Comparison of ENCODE assay signal across 8 cellular contexts in genomic region chr10:110251392-110251791, GRCh38. TPM values are rescaled to one million over a fixed set of nuclear protein-coding genes. Genes with fewer than 3 reads are reported as not detected.
DNase-seq lines count a peak whose midpoint lies in the region; ATAC-seq, FAIRE-seq and TF ChIP-seq lines count a peak whose summit lies in the region.
"Not testable (repeated sequence)": the region's sequence is repeated elsewhere in the genome, so short reads cannot be mapped to it uniquely, and the experiment has no call there.

No MANE protein-coding gene starts in this region.

- peak overlapping the region; percentile 4 for H3K4me3 Mint-ChIP-seq in activated CD8-positive, alpha-beta memory T cell treated with anti-CD3 and anti-CD28 coated beads, Interleukin-2, amount 10 ng/mL, durations not matched to agents 7 days and 5 days

- H3K4me1 ChIP-seq in kidney (ENCODE audit: control insufficient read depth in 1 of 2, insufficient read depth in 1 of 2, low read depth in 1 of 2, low read length in 2 of 2): not testable (repeated sequence)

- H3K4me3 ChIP-seq in kidney (ENCODE audit: low read length in 2 of 2): not testable (repeated sequence)

- CTCF ChIA-PET in activated CD8-positive, alpha-beta memory T cell treated with anti-CD3 and anti-CD28 coated beads, Interleukin-2, amount 10 ng/mL, durations not matched to agents 7 days and 5 days (lab: Charles Lee): interaction anchor here (0.6 to 1.6 kb wide), 4 partner anchors 28 to 83 kb away, joined by 3 to 4 read pairs (median 4); no protein-coding TSS in a partner anchor

- peaks cover 53% of the 10 kb centered on the region for H3K27me3 Mint-ChIP-seq in activated CD8-positive, alpha-beta memory T cell treated with anti-CD3 and anti-CD28 coated beads, Interleukin-2, amount 10 ng/mL, durations not matched to agents 7 days and 5 days

- ATAC-seq in GM18909 (IDR thresholded peaks at IDR 0.05; ENCODE audit: poor library complexity, unreplicated experiment) (peak; percentile 85), GM21367 (IDR thresholded peaks at IDR 0.05; ENCODE audit: unreplicated experiment) (peak; percentile 81), HG02623 (IDR thresholded peaks at IDR 0.05; ENCODE audit: unreplicated experiment) (peak; percentile 81), HG03060 (IDR thresholded peaks at IDR 0.05; ENCODE audit: low read depth, unreplicated experiment) (peak; percentile 76), HG03457 (IDR thresholded peaks at IDR 0.05; ENCODE audit: unreplicated experiment) (peak; percentile 80)
- peak; percentile 76 for ATAC-seq in activated CD8-positive, alpha-beta memory T cell treated with anti-CD3 and anti-CD28 coated beads, Interleukin-2, amount 10 ng/mL, durations not matched to agents 7 days and 5 days

- peaks cover 40% of the 10 kb centered on the region for H3K4me1 Mint-ChIP-seq in activated CD8-positive, alpha-beta memory T cell treated with anti-CD3 and anti-CD28 coated beads, Interleukin-2, amount 10 ng/mL, durations not matched to agents 7 days and 5 days

- H3K9me3 ChIP-seq in kidney (ENCODE audit: control insufficient read depth in 1 of 2, low read length in 2 of 2): not testable (repeated sequence)

- TF ChIP-seq CTCF in kidney (IDR thresholded peaks at IDR 0.05; ENCODE audit: borderline replicate concordance, extremely low read depth, insufficient read depth): not testable (repeated sequence)

- H3K36me3 Mint-ChIP-seq in activated CD8-positive, alpha-beta memory T cell treated with anti-CD3 and anti-CD28 coated beads, Interleukin-2, amount 10 ng/mL, durations not matched to agents 7 days and 5 days: peaks cover 28% of the 10 kb centered on the region

- DNase-seq in GM12891 (ENCODE audit: insufficient read length, low spot score); activated CD8-positive, alpha-beta memory T cell treated with anti-CD3 and anti-CD28 coated beads, Interleukin-2, amount 10 ng/mL, durations not matched to agents 7 days and 5 days; kidney: not testable (repeated sequence)

- H3K27ac ChIP-seq in kidney (ENCODE audit: low read depth in 2 of 2, low read length in 2 of 2): not testable (repeated sequence)

- TF ChIP-seq POLR2A in GM12891 (IDR thresholded peaks at IDR 0.05; ENCODE audit: low read depth, low read length): not testable (repeated sequence)

- H3K27ac Mint-ChIP-seq in activated CD8-positive, alpha-beta memory T cell treated with anti-CD3 and anti-CD28 coated beads, Interleukin-2, amount 10 ng/mL, durations not matched to agents 7 days and 5 days: peak overlapping the region; percentile 48

- intact Hi-C loops in kidney (cut with DNase I): not testable (repeated sequence)

- H3K36me3 ChIP-seq in kidney (ENCODE audit: control insufficient read depth in 1 of 2, insufficient read depth in 2 of 2, low read length in 2 of 2): not testable (repeated sequence)

- peak; percentile 89 for FAIRE-seq in GM12891 (lab: Jason Lieb, UNC)
- peak; percentile 6 for FAIRE-seq in kidney (lab: Jason Lieb, UNC)

- H3K9ac ChIP-seq in kidney (ENCODE audit: low read length in 2 of 2): not testable (repeated sequence)

- not testable (repeated sequence) for H3K9me3 Mint-ChIP-seq in activated CD8-positive, alpha-beta memory T cell treated with anti-CD3 and anti-CD28 coated beads, Interleukin-2, amount 10 ng/mL, durations not matched to agents 7 days and 5 days (ENCODE audit: low read depth)

RNA-seq across cellular contexts. Expression of gene MXI1, which starts 44.0 kb away (rescaled TPM):
- 12.5 TPM for polyA plus RNA-seq in GM12891 (2012; ENCODE audit: low read depth, missing spikeins)
- total RNA-seq in activated CD8-positive, alpha-beta memory T cell treated with anti-CD3 and anti-CD28 coated beads, Interleukin-2, amount 10 ng/mL, durations not matched to agents 7 days and 5 days: 10 to 100 TPM; 13.6 to 29.1 TPM
- 29.0 TPM for total RNA-seq in kidney
- 27.6 TPM for polyA plus RNA-seq in kidney (ENCODE audit: insufficient read depth, low read depth, low replicate concordance)

RNA-seq across cellular contexts. Expression of gene SMNDC1, which starts 53.3 kb away (rescaled TPM):
- 22.3 TPM for polyA plus RNA-seq in GM12891 (2012; ENCODE audit: low read depth, missing spikeins)
- 10 to 100 TPM; 40.9 to 43.5 TPM for total RNA-seq in activated CD8-positive, alpha-beta memory T cell treated with anti-CD3 and anti-CD28 coated beads, Interleukin-2, amount 10 ng/mL, durations not matched to agents 7 days and 5 days
- total RNA-seq in kidney: 28.6 TPM
- polyA plus RNA-seq in kidney (ENCODE audit: insufficient read depth, low read depth, low replicate concordance): 12.4 TPM
